In the genomic region with DNA sequence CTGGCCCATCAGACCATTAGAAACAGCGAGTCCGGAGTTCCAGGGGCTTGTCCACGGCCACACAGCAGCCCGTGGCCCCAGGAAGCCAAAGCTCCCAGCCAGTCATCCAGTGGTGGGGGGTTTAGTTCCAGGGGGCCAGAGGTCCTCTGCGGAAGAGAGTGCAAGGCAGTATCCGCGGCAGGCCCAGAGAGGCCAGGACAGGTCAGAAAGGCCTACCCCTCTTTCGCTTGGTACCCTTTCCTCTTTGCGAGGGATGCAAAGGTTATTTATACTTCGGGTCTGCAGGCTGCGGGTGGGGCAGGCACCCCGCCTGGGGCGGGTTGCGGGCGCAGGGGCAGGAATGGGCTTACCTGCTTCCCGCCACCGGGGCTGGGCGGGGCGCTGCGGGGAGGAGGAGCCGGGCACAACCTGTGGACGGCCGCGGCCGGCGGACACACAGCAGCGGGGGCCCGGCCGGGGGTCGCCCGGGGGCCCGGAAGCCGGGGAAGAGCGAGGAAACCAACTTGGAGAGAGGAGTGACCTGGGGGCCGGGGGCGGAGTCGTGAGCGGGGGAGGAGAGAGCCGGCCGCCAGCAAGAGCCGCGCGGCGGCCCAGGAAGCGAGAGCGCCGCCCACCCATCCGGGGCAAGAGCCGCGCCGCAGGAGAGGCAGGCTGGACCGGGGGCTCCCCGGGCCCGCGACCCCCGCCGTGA, we compare ENCODE assay signal across 1 cellular context.
A peak's percentile ranks its signal among the peaks of the same experiment; 100 is the strongest.
TF ChIP-seq lines count a peak whose summit lies in the region.

A gene with protein sequence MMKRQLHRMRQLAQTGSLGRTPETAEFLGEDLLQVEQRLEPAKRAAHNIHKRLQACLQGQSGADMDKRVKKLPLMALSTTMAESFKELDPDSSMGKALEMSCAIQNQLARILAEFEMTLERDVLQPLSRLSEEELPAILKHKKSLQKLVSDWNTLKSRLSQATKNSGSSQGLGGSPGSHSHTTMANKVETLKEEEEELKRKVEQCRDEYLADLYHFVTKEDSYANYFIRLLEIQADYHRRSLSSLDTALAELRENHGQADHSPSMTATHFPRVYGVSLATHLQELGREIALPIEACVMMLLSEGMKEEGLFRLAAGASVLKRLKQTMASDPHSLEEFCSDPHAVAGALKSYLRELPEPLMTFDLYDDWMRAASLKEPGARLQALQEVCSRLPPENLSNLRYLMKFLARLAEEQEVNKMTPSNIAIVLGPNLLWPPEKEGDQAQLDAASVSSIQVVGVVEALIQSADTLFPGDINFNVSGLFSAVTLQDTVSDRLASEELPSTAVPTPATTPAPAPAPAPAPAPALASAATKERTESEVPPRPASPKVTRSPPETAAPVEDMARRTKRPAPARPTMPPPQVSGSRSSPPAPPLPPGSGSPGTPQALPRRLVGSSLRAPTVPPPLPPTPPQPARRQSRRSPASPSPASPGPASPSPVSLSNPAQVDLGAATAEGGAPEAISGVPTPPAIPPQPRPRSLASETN (plus strand): TSS at position 600 of the 691 bp plus-strand sequence. CDS start 119 bp downstream, outside the sequence.

TF ChIP-seq in WTC11, 78 proteins besides CTCF, POLR2A, EP300 and RAD21 (continued from another document):
- TF ChIP-seq, protein P1, sequence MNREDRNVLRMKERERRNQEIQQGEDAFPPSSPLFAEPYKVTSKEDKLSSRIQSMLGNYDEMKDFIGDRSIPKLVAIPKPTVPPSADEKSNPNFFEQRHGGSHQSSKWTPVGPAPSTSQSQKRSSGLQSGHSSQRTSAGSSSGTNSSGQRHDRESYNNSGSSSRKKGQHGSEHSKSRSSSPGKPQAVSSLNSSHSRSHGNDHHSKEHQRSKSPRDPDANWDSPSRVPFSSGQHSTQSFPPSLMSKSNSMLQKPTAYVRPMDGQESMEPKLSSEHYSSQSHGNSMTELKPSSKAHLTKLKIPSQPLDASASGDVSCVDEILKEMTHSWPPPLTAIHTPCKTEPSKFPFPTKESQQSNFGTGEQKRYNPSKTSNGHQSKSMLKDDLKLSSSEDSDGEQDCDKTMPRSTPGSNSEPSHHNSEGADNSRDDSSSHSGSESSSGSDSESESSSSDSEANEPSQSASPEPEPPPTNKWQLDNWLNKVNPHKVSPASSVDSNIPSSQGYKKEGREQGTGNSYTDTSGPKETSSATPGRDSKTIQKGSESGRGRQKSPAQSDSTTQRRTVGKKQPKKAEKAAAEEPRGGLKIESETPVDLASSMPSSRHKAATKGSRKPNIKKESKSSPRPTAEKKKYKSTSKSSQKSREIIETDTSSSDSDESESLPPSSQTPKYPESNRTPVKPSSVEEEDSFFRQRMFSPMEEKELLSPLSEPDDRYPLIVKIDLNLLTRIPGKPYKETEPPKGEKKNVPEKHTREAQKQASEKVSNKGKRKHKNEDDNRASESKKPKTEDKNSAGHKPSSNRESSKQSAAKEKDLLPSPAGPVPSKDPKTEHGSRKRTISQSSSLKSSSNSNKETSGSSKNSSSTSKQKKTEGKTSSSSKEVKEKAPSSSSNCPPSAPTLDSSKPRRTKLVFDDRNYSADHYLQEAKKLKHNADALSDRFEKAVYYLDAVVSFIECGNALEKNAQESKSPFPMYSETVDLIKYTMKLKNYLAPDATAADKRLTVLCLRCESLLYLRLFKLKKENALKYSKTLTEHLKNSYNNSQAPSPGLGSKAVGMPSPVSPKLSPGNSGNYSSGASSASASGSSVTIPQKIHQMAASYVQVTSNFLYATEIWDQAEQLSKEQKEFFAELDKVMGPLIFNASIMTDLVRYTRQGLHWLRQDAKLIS (CRISPR knock-in tag; IDR thresholded peaks at IDR 0.05; ENCODE audit: borderline replicate concordance) = no peak
- TF ChIP-seq ZNF219 (CRISPR knock-in tag; IDR thresholded peaks at IDR 0.05; ENCODE audit: borderline replicate concordance) (no peak), ZNF263 (CRISPR knock-in tag; IDR thresholded peaks at IDR 0.05; ENCODE audit: low read depth) (no peak), SMAD3 (CRISPR knock-in tag; IDR thresholded peaks at IDR 0.05; ENCODE audit: borderline replicate concordance) (no peak), ZNF423 (CRISPR knock-in tag; IDR thresholded peaks at IDR 0.05) (0 out of 2 replicates have a peak, but pooled peaks have one; percentile 2), ZNF396 (CRISPR knock-in tag; IDR thresholded peaks at IDR 0.05; ENCODE audit: borderline replicate concordance) (no peak), ESRRA (CRISPR knock-in tag; IDR thresholded peaks at IDR 0.05; ENCODE audit: borderline replicate concordance) (no peak), ATF1 (CRISPR knock-in tag; IDR thresholded peaks at IDR 0.05) (no peak), NFE2L1 (CRISPR knock-in tag; IDR thresholded peaks at IDR 0.05) (no peak)
- TF ChIP-seq, protein P2, sequence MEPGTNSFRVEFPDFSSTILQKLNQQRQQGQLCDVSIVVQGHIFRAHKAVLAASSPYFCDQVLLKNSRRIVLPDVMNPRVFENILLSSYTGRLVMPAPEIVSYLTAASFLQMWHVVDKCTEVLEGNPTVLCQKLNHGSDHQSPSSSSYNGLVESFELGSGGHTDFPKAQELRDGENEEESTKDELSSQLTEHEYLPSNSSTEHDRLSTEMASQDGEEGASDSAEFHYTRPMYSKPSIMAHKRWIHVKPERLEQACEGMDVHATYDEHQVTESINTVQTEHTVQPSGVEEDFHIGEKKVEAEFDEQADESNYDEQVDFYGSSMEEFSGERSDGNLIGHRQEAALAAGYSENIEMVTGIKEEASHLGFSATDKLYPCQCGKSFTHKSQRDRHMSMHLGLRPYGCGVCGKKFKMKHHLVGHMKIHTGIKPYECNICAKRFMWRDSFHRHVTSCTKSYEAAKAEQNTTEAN (CRISPR knock-in tag; IDR thresholded peaks at IDR 0.05) = 0 out of 2 replicates have a peak, but pooled peaks have one; percentile 49
- TF ChIP-seq, protein P3, sequence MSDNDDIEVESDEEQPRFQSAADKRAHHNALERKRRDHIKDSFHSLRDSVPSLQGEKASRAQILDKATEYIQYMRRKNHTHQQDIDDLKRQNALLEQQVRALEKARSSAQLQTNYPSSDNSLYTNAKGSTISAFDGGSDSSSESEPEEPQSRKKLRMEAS (CRISPR knock-in tag; IDR thresholded peaks at IDR 0.05) = no peak
- TF ChIP-seq, protein P4, sequence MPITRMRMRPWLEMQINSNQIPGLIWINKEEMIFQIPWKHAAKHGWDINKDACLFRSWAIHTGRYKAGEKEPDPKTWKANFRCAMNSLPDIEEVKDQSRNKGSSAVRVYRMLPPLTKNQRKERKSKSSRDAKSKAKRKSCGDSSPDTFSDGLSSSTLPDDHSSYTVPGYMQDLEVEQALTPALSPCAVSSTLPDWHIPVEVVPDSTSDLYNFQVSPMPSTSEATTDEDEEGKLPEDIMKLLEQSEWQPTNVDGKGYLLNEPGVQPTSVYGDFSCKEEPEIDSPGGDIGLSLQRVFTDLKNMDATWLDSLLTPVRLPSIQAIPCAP (CRISPR knock-in tag; IDR thresholded peaks at IDR 0.05) = no peak
- TF ChIP-seq, protein P5, sequence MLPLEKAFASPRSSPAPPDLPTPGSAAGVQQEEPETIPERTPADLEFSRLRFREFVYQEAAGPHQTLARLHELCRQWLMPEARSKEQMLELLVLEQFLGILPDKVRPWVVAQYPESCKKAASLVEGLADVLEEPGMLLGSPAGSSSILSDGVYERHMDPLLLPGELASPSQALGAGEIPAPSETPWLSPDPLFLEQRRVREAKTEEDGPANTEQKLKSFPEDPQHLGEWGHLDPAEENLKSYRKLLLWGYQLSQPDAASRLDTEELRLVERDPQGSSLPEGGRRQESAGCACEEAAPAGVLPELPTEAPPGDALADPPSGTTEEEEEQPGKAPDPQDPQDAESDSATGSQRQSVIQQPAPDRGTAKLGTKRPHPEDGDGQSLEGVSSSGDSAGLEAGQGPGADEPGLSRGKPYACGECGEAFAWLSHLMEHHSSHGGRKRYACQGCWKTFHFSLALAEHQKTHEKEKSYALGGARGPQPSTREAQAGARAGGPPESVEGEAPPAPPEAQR (CRISPR knock-in tag; IDR thresholded peaks at IDR 0.05) = no peak
